Comparison of ENCODE assay signal across 1 cellular context in the genomic region with DNA sequence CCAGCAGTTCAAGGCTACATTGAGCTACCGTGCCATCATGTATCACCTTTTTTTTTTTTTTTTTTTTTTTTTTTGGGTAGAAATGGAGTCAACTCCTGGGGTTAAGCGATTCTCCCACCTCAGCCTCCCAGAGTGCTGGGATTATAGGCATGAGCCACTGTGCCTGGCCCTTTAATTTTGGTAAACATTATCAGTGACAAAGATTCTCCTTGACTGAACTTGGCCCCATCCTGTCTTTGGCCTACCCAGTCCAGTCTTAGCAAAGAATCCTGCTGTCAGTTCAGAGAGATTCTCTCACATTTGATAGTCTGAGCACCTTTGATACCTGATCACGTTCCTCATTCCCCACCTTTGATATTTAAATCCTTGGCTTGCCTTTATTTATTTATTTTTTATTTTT.
TF ChIP-seq lines count a peak whose summit lies in the region.

No MANE protein-coding gene starts in this region.

TF ChIP-seq in IMR-90, 13 proteins besides CTCF, POLR2A, EP300 and RAD21:
- TF ChIP-seq RCOR1 (IDR thresholded peaks at IDR 0.05; ENCODE audit: insufficient replicate concordance, low read length) = no peak
- TF ChIP-seq, protein P1, sequence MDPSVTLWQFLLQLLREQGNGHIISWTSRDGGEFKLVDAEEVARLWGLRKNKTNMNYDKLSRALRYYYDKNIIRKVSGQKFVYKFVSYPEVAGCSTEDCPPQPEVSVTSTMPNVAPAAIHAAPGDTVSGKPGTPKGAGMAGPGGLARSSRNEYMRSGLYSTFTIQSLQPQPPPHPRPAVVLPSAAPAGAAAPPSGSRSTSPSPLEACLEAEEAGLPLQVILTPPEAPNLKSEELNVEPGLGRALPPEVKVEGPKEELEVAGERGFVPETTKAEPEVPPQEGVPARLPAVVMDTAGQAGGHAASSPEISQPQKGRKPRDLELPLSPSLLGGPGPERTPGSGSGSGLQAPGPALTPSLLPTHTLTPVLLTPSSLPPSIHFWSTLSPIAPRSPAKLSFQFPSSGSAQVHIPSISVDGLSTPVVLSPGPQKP (IDR thresholded peaks at IDR 0.05; ENCODE audit: borderline replicate concordance, low read depth, low read length) = no peak
- no peak for TF ChIP-seq SMC3 (IDR thresholded peaks at IDR 0.05; ENCODE audit: low read depth, low read length)
- TF ChIP-seq FOS (IDR thresholded peaks at IDR 0.05; ENCODE audit: low read depth, low read length) = no peak
- TF ChIP-seq CEBPB (IDR thresholded peaks at IDR 0.05; ENCODE audit: low read depth, low read length) = no peak
- no peak for TF ChIP-seq CHD1 (IDR thresholded peaks at IDR 0.05; ENCODE audit: low read depth, low read length)
- TF ChIP-seq MXI1 (IDR thresholded peaks at IDR 0.05; ENCODE audit: borderline replicate concordance, low read depth, low read length) = no peak
